11 cellular contexts compared by ENCODE assay signal in genomic region chr5:1315018-1315708, GRCh38. TPM values are rescaled to one million over a fixed set of nuclear protein-coding genes. Genes with fewer than 3 reads are reported as not detected.
DNase-seq lines count a peak whose midpoint lies in the region; ATAC-seq and TF ChIP-seq lines count a peak whose summit lies in the region.
"Had no signal": no experiment of that assay in that cellular context is flagged by ENCODE, and none has a peak within 500 bp of the region (broad histone marks: within the 10 kb centered on the region; RNA-seq: fewer than 3 reads in every experiment).

No MANE protein-coding gene starts in this region.

- H3K27me3 ChIP-seq in parathyroid adenoma (ENCODE audit: control insufficient read depth, insufficient read depth, low read length) (no peaks in the 10 kb centered on the region), mesenchymal stem cell (ENCODE audit: control insufficient read depth in 1 of 2, insufficient read depth in 1 of 2, low read length in 2 of 2) (peaks cover 0 to 35% of the 10 kb centered on the region in 2 experiments)
- H3K27me3 ChIP-seq: MG63 had no signal

- no peak overlapping the region for H3K9ac ChIP-seq in parathyroid adenoma
- no peak overlapping the region for H3K9ac ChIP-seq in mesenchymal stem cell (ENCODE audit: low read length)

- WGBS in mesenchymal stem cell: 87% methylated on average over 13 of the region's 13 CpGs

- ATAC-seq in HG03520 (IDR thresholded peaks at IDR 0.05; ENCODE audit: unreplicated experiment): peak; percentile 1
- no peak for ATAC-seq in activated naive CD4-positive, alpha-beta T cell treated with anti-CD3 and anti-CD28 coated beads, Interleukin-2, amount 50 U/mL, for 72 hours
- no peak for ATAC-seq in HG03439 (IDR thresholded peaks at IDR 0.05; ENCODE audit: unreplicated experiment)

- no peak overlapping the region for H3K4me2 ChIP-seq in parathyroid adenoma (ENCODE audit: low read length)
- H3K4me2 ChIP-seq in mesenchymal stem cell (ENCODE audit: low read length, poor library complexity, severe bottlenecking): no peak overlapping the region

- no peak overlapping the region for H4K8ac ChIP-seq in mesenchymal stem cell (ENCODE audit: low read length)

- no peak overlapping the region for H2BK5ac ChIP-seq in mesenchymal stem cell (ENCODE audit: low read depth, low read length, poor library complexity, severe bottlenecking)

- peaks cover 10 to 29% of the 10 kb centered on the region in 2 donors for H3K36me3 Mint-ChIP-seq in activated naive CD4-positive, alpha-beta T cell treated with anti-CD3 and anti-CD28 coated beads, Interleukin-2, amount 50 U/mL, for 72 hours

- H3K9me3 Mint-ChIP-seq in activated naive CD4-positive, alpha-beta T cell treated with anti-CD3 and anti-CD28 coated beads, Interleukin-2, amount 50 U/mL, for 72 hours: peaks cover 5 to 7% of the 10 kb centered on the region in 2 donors

- peak overlapping the region; percentile 89 to 90 for H3K27ac Mint-ChIP-seq in activated naive CD4-positive, alpha-beta T cell treated with anti-CD3 and anti-CD28 coated beads, Interleukin-2, amount 50 U/mL, for 72 hours

- no peak overlapping the region for H2AK5ac ChIP-seq in mesenchymal stem cell (ENCODE audit: low read length, severe bottlenecking)

- no peak overlapping the region for H2BK12ac ChIP-seq in mesenchymal stem cell (ENCODE audit: low read length in 2 of 2)

- no peak overlapping the region for H3K4ac ChIP-seq in mesenchymal stem cell (ENCODE audit: low read depth in 1 of 2, low read length in 2 of 2)

- H3K18ac ChIP-seq in mesenchymal stem cell (ENCODE audit: low read depth in 1 of 2, low read length in 2 of 2): no peak overlapping the region

- peaks cover 8% of the 10 kb centered on the region for H3K79me1 ChIP-seq in mesenchymal stem cell (replicated peaks; ENCODE audit: low read length, poor library complexity, severe bottlenecking)

- no peak overlapping the region for H4K91ac ChIP-seq in mesenchymal stem cell (ENCODE audit: low read length)

- H3K27ac ChIP-seq in parathyroid adenoma (no peak overlapping the region), mesenchymal stem cell (ENCODE audit: low read length, poor library complexity, severe bottlenecking) (no peak overlapping the region)

- H3K23ac ChIP-seq in mesenchymal stem cell (ENCODE audit: low read length in 2 of 2): no peak overlapping the region

- no peak overlapping the region for H3K14ac ChIP-seq in mesenchymal stem cell (ENCODE audit: low read length in 2 of 2)

- H3K79me2 ChIP-seq in parathyroid adenoma: no peaks in the 10 kb centered on the region

- H2AFZ ChIP-seq in parathyroid adenoma (peak overlapping the region; percentile 62), mesenchymal stem cell (ENCODE audit: low read depth, low read length) (no peak overlapping the region)

- no peak overlapping the region for H2BK120ac ChIP-seq in mesenchymal stem cell (ENCODE audit: low read depth, low read length)

- DNase-seq in NCI-H146 (lab: John Stamatoyannopoulos, UW) (peak; percentile 76), NCI-H146 treated with DMSO at 0.1 percent for 48 hours (lab: John Stamatoyannopoulos, UW; ENCODE audit: unreplicated experiment) (no peak), mesenchymal stem cell (no peak), GM19240 (ENCODE audit: insufficient read length, low spot score) (no peak)
- DNase-seq in activated naive CD4-positive, alpha-beta T cell treated with anti-CD3 and anti-CD28 coated beads, Interleukin-2, amount 50 U/mL, for 72 hours (ENCODE audit: low spot score in 2 of 2): peak in 1 of 2 donors; percentile 34
- DNase-seq: heart left ventricle, MG63 had no signal

- TF ChIP-seq CTCF in parathyroid adenoma (IDR thresholded peaks at IDR 0.05): no peak

- no peak overlapping the region for H2BK15ac ChIP-seq in mesenchymal stem cell (ENCODE audit: low read depth, poor library complexity, severe bottlenecking)

- H3K36me3 ChIP-seq in parathyroid adenoma (ENCODE audit: control insufficient read depth, insufficient read depth, low read length) (no peaks in the 10 kb centered on the region), mesenchymal stem cell (ENCODE audit: control insufficient read depth in 1 of 2, insufficient read depth in 2 of 2, low read depth in 1 of 2, low read length in 2 of 2) (peaks cover 28% of the 10 kb centered on the region in 2 experiments)

- peaks cover 7% of the 10 kb centered on the region for H3K4me1 ChIP-seq in parathyroid adenoma
- H3K4me1 ChIP-seq in mesenchymal stem cell (ENCODE audit: control insufficient read depth, insufficient read depth, low read depth, low read length): peaks cover 10% of the 10 kb centered on the region

- H3K4me3 ChIP-seq in parathyroid adenoma (ENCODE audit: low read depth, low read length) (no peak overlapping the region), mesenchymal stem cell (ENCODE audit: insufficient read depth in 1 of 2, low read depth in 1 of 2, low read length in 2 of 2) (no peak overlapping the region)
- H3K4me3 ChIP-seq: A549, MG63 had no signal

- H3K9me3 ChIP-seq in parathyroid adenoma (ENCODE audit: control insufficient read depth, low read length): no peaks in the 10 kb centered on the region
- H3K9me3 ChIP-seq in mesenchymal stem cell (ENCODE audit: control insufficient read depth, low read length): peaks cover 4% of the 10 kb centered on the region
- H3K9me3 ChIP-seq: A549 had no signal

RNA-seq across cellular contexts. Expression of gene TERT, which starts 20.3 kb away (rescaled TPM):
- total RNA-seq in activated naive CD4-positive, alpha-beta T cell treated with anti-CD3 and anti-CD28 coated beads, Interleukin-2, amount 50 U/mL, for 72 hours: 10 to 100 TPM in 1 of 2 donors, 1 to 10 TPM in 1; 3.5 to 16.6 TPM
- polyA plus RNA-seq in mesenchymal stem cell (2013, experiment 1 of 2): not detected
- polyA plus RNA-seq in mesenchymal stem cell (2013, experiment 2 of 2): not detected
- total RNA-seq: heart left ventricle had no signal
- polyA plus RNA-seq: heart left ventricle had no signal

RNA-seq across cellular contexts. Expression of gene CLPTM1L, which starts 29.7 kb away (rescaled TPM):
- total RNA-seq in activated naive CD4-positive, alpha-beta T cell treated with anti-CD3 and anti-CD28 coated beads, Interleukin-2, amount 50 U/mL, for 72 hours: 10 to 100 TPM; 44.8 to 67.9 TPM
- polyA plus RNA-seq in mesenchymal stem cell (2013, experiment 1 of 2): 63.5 TPM
- polyA plus RNA-seq in mesenchymal stem cell (2013, experiment 2 of 2): 62.4 TPM
